Comparison of ENCODE assay signal across 1 cellular context in genomic region chr12:6423267-6424007, GRCh38.
TF ChIP-seq lines count a peak whose summit lies in the region.

No MANE protein-coding gene starts in this region.

TF ChIP-seq in SK-N-SH, 30 proteins besides CTCF, POLR2A, EP300 and RAD21 (continued from another document):
- no peak for TF ChIP-seq REST (IDR thresholded peaks at IDR 0.05; ENCODE audit: low read depth, low read length)
- TF ChIP-seq FOXM1 (IDR thresholded peaks at IDR 0.05; ENCODE audit: low read depth), result no peak
- no peak for TF ChIP-seq GABPA (IDR thresholded peaks at IDR 0.05; ENCODE audit: low read depth)
- TF ChIP-seq MEF2A (IDR thresholded peaks at IDR 0.05; ENCODE audit: borderline replicate concordance, low read depth), result no peak
- TF ChIP-seq USF1 (IDR thresholded peaks at IDR 0.05; ENCODE audit: borderline replicate concordance, low read depth), result peak; percentile 72; the same call in 1 of the 2 replicates
